In genomic region chr17:47975815-47976190, GRCh38 we compare ENCODE assay signal across 30 cellular contexts. TPM values are rescaled to one million over a fixed set of nuclear protein-coding genes. Genes with fewer than 3 reads are reported as not detected.
"Had no signal": no experiment of that assay in that cellular context is flagged by ENCODE, and none has a peak within 500 bp of the region (broad histone marks: within the 10 kb centered on the region; RNA-seq: fewer than 3 reads in every experiment).

No MANE protein-coding gene starts in this region.

- H3K4me3 Mint-ChIP-seq: memory B cell, mesothelial cell of epicardium, natural killer cell, neural crest cell had no signal

- H2AFZ ChIP-seq: hepatocyte had no signal

- H3K9me3 Mint-ChIP-seq: memory B cell, mesothelial cell of epicardium, natural killer cell, neural crest cell had no signal

- DNase-seq: cortex of kidney; dorsolateral prefrontal cortex; effector CD8-positive, alpha-beta T cell; gastrocnemius medialis; head of caudate nucleus; kidney; left cardiac atrium; left ventricle myocardium inferior; lower lobe of right lung; natural killer cell; nucleus accumbens; ovary; sigmoid colon; stimulated activated naive CD8-positive, alpha-beta T cell treated with anti-CD3 and anti-CD28 coated beads, Interleukin-15, Interleukin-2, amounts not matched to agents 100 U/mL and 50 U/mL, for 24 hours; tibial artery; upper lobe of left lung had no signal

- H3K27me3 Mint-ChIP-seq: memory B cell had no signal

- H3K27ac ChIP-seq: dorsolateral prefrontal cortex, epithelial cell of prostate, esophagus muscularis mucosa, gastrocnemius medialis, hepatocyte, left ventricle myocardium inferior, lower lobe of right lung, ovary, right atrium auricular region, sigmoid colon, skin epidermis, suprapubic skin, tibial artery, upper lobe of left lung, vagina had no signal

- H3K36me3 ChIP-seq: ovary had no signal

- H3K27me3 ChIP-seq: dorsolateral prefrontal cortex, esophagus muscularis mucosa, gastrocnemius medialis, hepatocyte, ovary, right atrium auricular region, sigmoid colon, suprapubic skin, tibial artery, upper lobe of left lung, vagina had no signal

- H3K9me3 ChIP-seq: esophagus muscularis mucosa, gastrocnemius medialis, left ventricle myocardium inferior, lower lobe of right lung, ovary, right atrium auricular region, sigmoid colon, suprapubic skin, tibial artery, upper lobe of left lung, vagina had no signal

- ATAC-seq: gastrocnemius medialis; left cardiac atrium; lower lobe of right lung; natural killer cell; stimulated activated naive CD8-positive, alpha-beta T cell treated with anti-CD3 and anti-CD28 coated beads, Interleukin-15, Interleukin-2, amounts not matched to agents 100 U/mL and 50 U/mL, for 24 hours had no signal

- H3K4me2 ChIP-seq: hepatocyte had no signal

- H3K27ac Mint-ChIP-seq: memory B cell, mesothelial cell of epicardium, natural killer cell had no signal

- H3K4me3 ChIP-seq: dorsolateral prefrontal cortex, esophagus muscularis mucosa, gastrocnemius medialis, hepatocyte, left ventricle myocardium inferior, lower lobe of right lung, ovary, right atrium auricular region, sigmoid colon, skin epidermis, suprapubic skin, tibial artery, upper lobe of left lung, vagina had no signal

- FAIRE-seq: endometrium, kidney had no signal

RNA-seq across cellular contexts. Expression of gene PRR15L, which starts 18.1 kb away (rescaled TPM):
- total RNA-seq: esophagus muscularis mucosa, fibroblast of villous mesenchyme, myocyte, natural killer cell, neural crest cell, posterior vena cava had no signal
